In genomic region chr9:21443849-21444625, GRCh38 we compare ENCODE assay signal across 9 cellular contexts. TPM values are rescaled to one million over a fixed set of nuclear protein-coding genes. Genes with fewer than 3 reads are reported as not detected.
DNase-seq lines count a peak whose midpoint lies in the region; ATAC-seq, FAIRE-seq and TF ChIP-seq lines count a peak whose summit lies in the region.
"Had no signal": no experiment of that assay in that cellular context is flagged by ENCODE, and none has a peak within 500 bp of the region (broad histone marks: within the 10 kb centered on the region; RNA-seq: fewer than 3 reads in every experiment).

No MANE protein-coding gene starts in this region.

- no TSS peak for BruUV-seq in GM12878 (replicated peaks; lab: Mats Ljungman, UMichigan)

- SMC1A ChIA-PET in GM12878 (lab: Charles Lee; ENCODE audit: uncharacterized antibody, unreplicated experiment), result interaction anchor here (0.9 to 1.7 kb wide), 7 partner anchors 9 to 188 kb away, joined by 3 to 9 read pairs (median 4); no protein-coding TSS in a partner anchor

- H3K4me2 ChIP-seq in GM12878 (ENCODE audit: control insufficient read depth, insufficient read depth), result peak overlapping the region; percentile 21

- H3K4me1 Mint-ChIP-seq in activated T-helper 2 cell treated with anti-CD3 and anti-CD28 coated beads, Interferon-gamma antibody, Interleukin-2, Interleukin-4, amounts not matched to agents 10 μg/mL and 5 μg/mL and 100 μg/mL, durations not matched to agents 14 hours and 24 hours and 36 hours (ENCODE audit: low read depth), result peaks cover 10% of the 10 kb centered on the region

- TF ChIP-seq POLR2A in GM18505 (IDR thresholded peaks at IDR 0.05; ENCODE audit: borderline replicate concordance, extremely low read depth, insufficient read depth, insufficient read length) (no peak), GM12878 (IDR thresholded peaks at IDR 0.05; ENCODE audit: low read depth, low read length) (no peak)

- peaks cover 36% of the 10 kb centered on the region for H3K27me3 Mint-ChIP-seq in activated T-helper 2 cell treated with anti-CD3 and anti-CD28 coated beads, Interferon-gamma antibody, Interleukin-2, Interleukin-4, amounts not matched to agents 10 μg/mL and 5 μg/mL and 100 μg/mL, durations not matched to agents 14 hours and 24 hours and 36 hours (ENCODE audit: low read depth)

- no peak overlapping the region for H3K9ac ChIP-seq in GM12878 (ENCODE audit: control insufficient read depth, insufficient read depth, low read length)

- FAIRE-seq in GM12878 (lab: Jason Lieb, UNC), result peak; percentile 82

- no peak overlapping the region for H2AFZ ChIP-seq in GM12878 (ENCODE audit: control insufficient read depth, low read depth, low read length)

- H3K27ac Mint-ChIP-seq in activated T-helper 2 cell treated with anti-CD3 and anti-CD28 coated beads, Interferon-gamma antibody, Interleukin-2, Interleukin-4, amounts not matched to agents 10 μg/mL and 5 μg/mL and 100 μg/mL, durations not matched to agents 14 hours and 24 hours and 36 hours, result no peak overlapping the region

- CTCF ChIA-PET in GM12878 (lab: Yijun Ruan, JAX), result interaction anchor here (0.8 to 3.3 kb wide), 8 partner anchors 9 to 249 kb away, joined by 3 to 23 read pairs (median 4); no protein-coding TSS in a partner anchor

- H3K4me3 Mint-ChIP-seq in activated T-helper 2 cell treated with anti-CD3 and anti-CD28 coated beads, Interferon-gamma antibody, Interleukin-2, Interleukin-4, amounts not matched to agents 10 μg/mL and 5 μg/mL and 100 μg/mL, durations not matched to agents 14 hours and 24 hours and 36 hours (ENCODE audit: low read depth), result no peak overlapping the region

- no peaks in the 10 kb centered on the region; a peak in 1 of 4 replicates for H3K27me3 ChIP-seq in GM12878 (replicated peaks in 1 of 2; ENCODE audit: control insufficient read depth in 2 of 2, insufficient read depth in 2 of 2, low read length in 1 of 2)

- ATAC-seq in GM18505 (IDR thresholded peaks at IDR 0.05; ENCODE audit: unreplicated experiment) (peak; percentile 94), GM21447 (IDR thresholded peaks at IDR 0.05; ENCODE audit: unreplicated experiment) (peak; percentile 95), HG03439 (IDR thresholded peaks at IDR 0.05; ENCODE audit: unreplicated experiment) (peak; percentile 76), GM12878 (peak; percentile 92)

- no peak for TF ChIP-seq EP300 in GM12878 (IDR thresholded peaks at IDR 0.05; ENCODE audit: borderline replicate concordance in 1 of 2, control insufficient read depth in 1 of 2, low read depth in 2 of 2, low read length in 2 of 2)

- in situ Hi-C loops in GM12878 (cut with MboI), result no loop called here

- peaks cover 7% of the 10 kb centered on the region; the same call in 1 of the 2 replicates for H3K4me1 ChIP-seq in GM12878 (ENCODE audit: control insufficient read depth, insufficient read depth, low read length)

- no peaks in the 10 kb centered on the region for H3K79me2 ChIP-seq in GM12878 (ENCODE audit: control insufficient read depth, insufficient read depth, low read length)

- peak; percentile 69 for DNase-seq in GM12878 (ENCODE audit: low read depth, low spot score)
- DNase-seq in stimulated activated CD8-positive, alpha-beta memory T cell treated with anti-CD3 and anti-CD28 coated beads, Interleukin-4, amount 100 ng/mL, for 48 hours, result no peak
- no peak for DNase-seq in activated T-helper 2 cell treated with anti-CD3 and anti-CD28 coated beads, Interferon-gamma antibody, Interleukin-2, Interleukin-4, amounts not matched to agents 10 μg/mL and 5 μg/mL and 100 μg/mL, durations not matched to agents 14 hours and 24 hours and 36 hours (ENCODE audit: low spot score)
- no peak for DNase-seq in stimulated activated CD4-positive, alpha-beta T cell treated with anti-CD3 and anti-CD28 coated beads, Interleukin-4, amount 100 ng/mL, for 24 hours
- DNase-seq in GM19240 (ENCODE audit: insufficient read length, low spot score), result no peak

- no peak for TF ChIP-seq CTCF in GM12878 (IDR thresholded peaks at IDR 0.05 in 2 of 3, conservative IDR thresholded peaks at IDR 0.05 in 1 of 3; ENCODE audit: control insufficient read depth in 2 of 3, extremely low read depth in 1 of 3, insufficient read depth in 1 of 3, low read depth in 3 of 3, low read length in 3 of 3)

- intact Hi-C loops in GM12878 (cut with micrococcal nuclease; ENCODE audit: unreplicated experiment), result no loop called here
- intact Hi-C loops in activated T-helper 2 cell treated with anti-CD3 and anti-CD28 coated beads, Interferon-gamma antibody, Interleukin-2, Interleukin-4, amounts not matched to agents 10 μg/mL and 5 μg/mL and 100 μg/mL, durations not matched to agents 14 hours and 24 hours and 36 hours (cut with micrococcal nuclease), result no loop called here

- no peaks in the 10 kb centered on the region for H3K9me3 Mint-ChIP-seq in activated T-helper 2 cell treated with anti-CD3 and anti-CD28 coated beads, Interferon-gamma antibody, Interleukin-2, Interleukin-4, amounts not matched to agents 10 μg/mL and 5 μg/mL and 100 μg/mL, durations not matched to agents 14 hours and 24 hours and 36 hours

- no peaks in the 10 kb centered on the region for H4K20me1 ChIP-seq in GM12878 (ENCODE audit: control insufficient read depth, insufficient read depth)

- no peak overlapping the region for H3K4me3 ChIP-seq in GM12878

- H3K27ac ChIP-seq in GM12878 (ENCODE audit: control insufficient read depth, insufficient read depth), result no peak overlapping the region

- no peak for TF ChIP-seq RAD21 in GM12878 (IDR thresholded peaks at IDR 0.05; ENCODE audit: insufficient read depth, low read depth, low read length)

- H3K36me3 Mint-ChIP-seq in activated T-helper 2 cell treated with anti-CD3 and anti-CD28 coated beads, Interferon-gamma antibody, Interleukin-2, Interleukin-4, amounts not matched to agents 10 μg/mL and 5 μg/mL and 100 μg/mL, durations not matched to agents 14 hours and 24 hours and 36 hours (ENCODE audit: low read depth), result no peaks in the 10 kb centered on the region

- no peaks in the 10 kb centered on the region for H3K36me3 ChIP-seq in GM12878 (ENCODE audit: control insufficient read depth in 2 of 2, insufficient read depth in 2 of 2, low read length in 1 of 2)

- POLR2A ChIA-PET in GM12878 (lab: Charles Lee), result interaction anchor here (0.6 kb wide), 1 partner anchor 253 kb away, joined by 3 read pairs; no protein-coding TSS in a partner anchor

- WGBS in GM12878 (ENCODE audit: insufficient coverage, insufficient replicate concordance, low lambda C conversion rate, missing lambda C conversion rate), result 45% methylated on average over 4 of the region's 4 CpGs

- RAD21 ChIA-PET in GM12878 (lab: Charles Lee; ENCODE audit: unreplicated experiment), result interaction anchor here (1.0 to 2.0 kb wide), 5 partner anchors 11 to 126 kb away, joined by 3 to 6 read pairs (median 3); no protein-coding TSS in a partner anchor

- no peaks in the 10 kb centered on the region for H3K9me3 ChIP-seq in GM12878 (replicated peaks; ENCODE audit: control insufficient read depth, insufficient read depth, low read length)

RNA-seq across cellular contexts. Expression of gene IFNA1, which starts 3.8 kb away (rescaled TPM):
- total RNA-seq in GM12878 (2013; cell fraction: nucleolus; rRNA removed), result not detected in 2 replicates
- not detected in 2 replicates for total RNA-seq in GM12878 (2014; rRNA removed)
- total RNA-seq in GM12878 (2014; rRNA removed; fragmentation: Illumina TruSeq; extraction: Trizol), result not detected in 2 replicates
- not detected in 2 replicates for total RNA-seq in GM12878 (2021)
- polyA plus RNA-seq in GM12878 (2011; ENCODE audit: low read depth), result not detected
- not detected in 2 replicates for polyA plus RNA-seq in GM12878 (2011; rRNA removed)
- polyA plus RNA-seq in GM12878 (2011; cell fraction: cytosol; rRNA removed), result not detected in 2 replicates
- polyA plus RNA-seq in GM12878 (2011; cell fraction: nucleus; rRNA removed), result not detected in 2 replicates
- polyA plus RNA-seq in GM12878 (2012), result not detected in 2 replicates
- polyA plus RNA-seq in GM12878 (2014; fragmentation: Illumina TruSeq; extraction: Trizol), result not detected in 2 replicates
- polyA plus RNA-seq in GM12878 (2014; fragmentation: Nextera tagmentation; extraction: Ambion mirVana), result not detected
- not detected in 2 replicates for polyA plus RNA-seq in GM12878 (2014; rRNA removed)
- polyA plus RNA-seq in GM12878 (2016; fragmentation: Nextera tagmentation; extraction: Ambion mirVana), result not detected
- polyA minus RNA-seq in GM12878 (2011; rRNA and poly(A)+ RNA removed), result not detected in 2 replicates
- polyA minus RNA-seq in GM12878 (2011; cell fraction: cytosol; rRNA and poly(A)+ RNA removed), result not detected in 2 replicates
- polyA minus RNA-seq in GM12878 (2011; cell fraction: nucleus; rRNA and poly(A)+ RNA removed), result 0.57 TPM in 1 of 2 replicates, not detected in the other
- total RNA-seq in activated T-helper 2 cell treated with anti-CD3 and anti-CD28 coated beads, Interferon-gamma antibody, Interleukin-2, Interleukin-4, amounts not matched to agents 10 μg/mL and 5 μg/mL and 100 μg/mL, durations not matched to agents 14 hours and 24 hours and 36 hours, result not detected in 2 replicates
- total RNA-seq: skeletal muscle tissue had no signal

RNA-seq across cellular contexts. Expression of gene IFNA8, which starts 35.1 kb away (rescaled TPM):
- total RNA-seq in GM12878 (2013; cell fraction: nucleolus; rRNA removed), result not detected in 2 replicates
- not detected in 2 replicates for total RNA-seq in GM12878 (2014; rRNA removed)
- total RNA-seq in GM12878 (2014; rRNA removed; fragmentation: Illumina TruSeq; extraction: Trizol), result not detected in 2 replicates
- total RNA-seq in GM12878 (2021), result not detected in 2 replicates
- not detected for polyA plus RNA-seq in GM12878 (2011; ENCODE audit: low read depth)
- polyA plus RNA-seq in GM12878 (2011; rRNA removed), result not detected in 2 replicates
- not detected in 2 replicates for polyA plus RNA-seq in GM12878 (2011; cell fraction: cytosol; rRNA removed)
- not detected in 2 replicates for polyA plus RNA-seq in GM12878 (2011; cell fraction: nucleus; rRNA removed)
- polyA plus RNA-seq in GM12878 (2012), result not detected in 2 replicates
- not detected in 2 replicates for polyA plus RNA-seq in GM12878 (2014; fragmentation: Illumina TruSeq; extraction: Trizol)
- not detected for polyA plus RNA-seq in GM12878 (2014; fragmentation: Nextera tagmentation; extraction: Ambion mirVana)
- polyA plus RNA-seq in GM12878 (2014; rRNA removed), result not detected in 2 replicates
- not detected for polyA plus RNA-seq in GM12878 (2016; fragmentation: Nextera tagmentation; extraction: Ambion mirVana)
- not detected in 2 replicates for polyA minus RNA-seq in GM12878 (2011; rRNA and poly(A)+ RNA removed)
- polyA minus RNA-seq in GM12878 (2011; cell fraction: cytosol; rRNA and poly(A)+ RNA removed), result not detected in 2 replicates
- polyA minus RNA-seq in GM12878 (2011; cell fraction: nucleus; rRNA and poly(A)+ RNA removed), result not detected in 2 replicates
- not detected in 2 replicates for total RNA-seq in activated T-helper 2 cell treated with anti-CD3 and anti-CD28 coated beads, Interferon-gamma antibody, Interleukin-2, Interleukin-4, amounts not matched to agents 10 μg/mL and 5 μg/mL and 100 μg/mL, durations not matched to agents 14 hours and 24 hours and 36 hours
- total RNA-seq: skeletal muscle tissue had no signal

RNA-seq across cellular contexts. Expression of gene IFNE, which starts 38.1 kb away (rescaled TPM):
- total RNA-seq in GM12878 (2013; cell fraction: nucleolus; rRNA removed), result not detected in 2 replicates
- total RNA-seq in GM12878 (2014; rRNA removed) (not detected in 2 replicates), GM12878 (2014; rRNA removed; fragmentation: Illumina TruSeq; extraction: Trizol) (not detected in 2 replicates), GM12878 (2021) (not detected in 2 replicates)
- not detected for polyA plus RNA-seq in GM12878 (2011; ENCODE audit: low read depth)
- polyA plus RNA-seq in GM12878 (2011; rRNA removed) (not detected in 2 replicates), GM12878 (2014; fragmentation: Illumina TruSeq; extraction: Trizol) (not detected in 2 replicates), GM12878 (2014; fragmentation: Nextera tagmentation; extraction: Ambion mirVana) (not detected), GM12878 (2014; rRNA removed) (not detected in 2 replicates), GM12878 (2016; fragmentation: Nextera tagmentation; extraction: Ambion mirVana) (not detected)
- not detected in 2 replicates for polyA plus RNA-seq in GM12878 (2011; cell fraction: cytosol; rRNA removed)
- not detected in 2 replicates for polyA plus RNA-seq in GM12878 (2011; cell fraction: nucleus; rRNA removed)
- polyA plus RNA-seq in GM12878 (2012), result not detected in 2 replicates
- polyA minus RNA-seq in GM12878 (2011; rRNA and poly(A)+ RNA removed), result not detected in 2 replicates
- polyA minus RNA-seq in GM12878 (2011; cell fraction: cytosol; rRNA and poly(A)+ RNA removed), result not detected in 2 replicates
- not detected in 2 replicates for polyA minus RNA-seq in GM12878 (2011; cell fraction: nucleus; rRNA and poly(A)+ RNA removed)
- total RNA-seq in activated T-helper 2 cell treated with anti-CD3 and anti-CD28 coated beads, Interferon-gamma antibody, Interleukin-2, Interleukin-4, amounts not matched to agents 10 μg/mL and 5 μg/mL and 100 μg/mL, durations not matched to agents 14 hours and 24 hours and 36 hours, result not detected in 2 replicates
- total RNA-seq: skeletal muscle tissue had no signal

RNA-seq across cellular contexts. Expression of gene IFNA2, which starts 58.8 kb away (rescaled TPM):
- total RNA-seq in GM12878 (2013; cell fraction: nucleolus; rRNA removed), result 5.9 and 6.9 TPM in 2 replicates
- total RNA-seq in GM12878 (2014; rRNA removed) (0.33 and 0.73 TPM in 2 replicates), GM12878 (2014; rRNA removed; fragmentation: Illumina TruSeq; extraction: Trizol) (0.31 and 0.46 TPM in 2 replicates), GM12878 (2021) (0.26 TPM in 1 of 2 replicates, not detected in the other)
- polyA plus RNA-seq in GM12878 (2011; ENCODE audit: low read depth), result not detected
- polyA plus RNA-seq in GM12878 (2011; rRNA removed) (2.8 and 3.7 TPM in 2 replicates), GM12878 (2014; fragmentation: Illumina TruSeq; extraction: Trizol) (0.43 and 1.1 TPM in 2 replicates), GM12878 (2014; fragmentation: Nextera tagmentation; extraction: Ambion mirVana) (1 to 10 TPM; 1.3 to 1.8 TPM), GM12878 (2014; rRNA removed) (0.06 and 0.59 TPM in 2 replicates), GM12878 (2016; fragmentation: Nextera tagmentation; extraction: Ambion mirVana) (not detected)
- polyA plus RNA-seq in GM12878 (2011; cell fraction: cytosol; rRNA removed), result 1.2 and 2.1 TPM in 2 replicates
- polyA plus RNA-seq in GM12878 (2011; cell fraction: nucleus; rRNA removed), result 2.0 and 3.0 TPM in 2 replicates
- 0.23 and 0.36 TPM in 2 replicates for polyA plus RNA-seq in GM12878 (2012)
- polyA minus RNA-seq in GM12878 (2011; rRNA and poly(A)+ RNA removed), result 3.3 and 3.8 TPM in 2 replicates
- polyA minus RNA-seq in GM12878 (2011; cell fraction: cytosol; rRNA and poly(A)+ RNA removed), result not detected in 2 replicates
- polyA minus RNA-seq in GM12878 (2011; cell fraction: nucleus; rRNA and poly(A)+ RNA removed), result 2.6 and 3.0 TPM in 2 replicates
- total RNA-seq in activated T-helper 2 cell treated with anti-CD3 and anti-CD28 coated beads, Interferon-gamma antibody, Interleukin-2, Interleukin-4, amounts not matched to agents 10 μg/mL and 5 μg/mL and 100 μg/mL, durations not matched to agents 14 hours and 24 hours and 36 hours, result not detected in 2 replicates
- total RNA-seq: skeletal muscle tissue had no signal
